Comparison of ENCODE assay signal across 8 cellular contexts in the genomic region with DNA sequence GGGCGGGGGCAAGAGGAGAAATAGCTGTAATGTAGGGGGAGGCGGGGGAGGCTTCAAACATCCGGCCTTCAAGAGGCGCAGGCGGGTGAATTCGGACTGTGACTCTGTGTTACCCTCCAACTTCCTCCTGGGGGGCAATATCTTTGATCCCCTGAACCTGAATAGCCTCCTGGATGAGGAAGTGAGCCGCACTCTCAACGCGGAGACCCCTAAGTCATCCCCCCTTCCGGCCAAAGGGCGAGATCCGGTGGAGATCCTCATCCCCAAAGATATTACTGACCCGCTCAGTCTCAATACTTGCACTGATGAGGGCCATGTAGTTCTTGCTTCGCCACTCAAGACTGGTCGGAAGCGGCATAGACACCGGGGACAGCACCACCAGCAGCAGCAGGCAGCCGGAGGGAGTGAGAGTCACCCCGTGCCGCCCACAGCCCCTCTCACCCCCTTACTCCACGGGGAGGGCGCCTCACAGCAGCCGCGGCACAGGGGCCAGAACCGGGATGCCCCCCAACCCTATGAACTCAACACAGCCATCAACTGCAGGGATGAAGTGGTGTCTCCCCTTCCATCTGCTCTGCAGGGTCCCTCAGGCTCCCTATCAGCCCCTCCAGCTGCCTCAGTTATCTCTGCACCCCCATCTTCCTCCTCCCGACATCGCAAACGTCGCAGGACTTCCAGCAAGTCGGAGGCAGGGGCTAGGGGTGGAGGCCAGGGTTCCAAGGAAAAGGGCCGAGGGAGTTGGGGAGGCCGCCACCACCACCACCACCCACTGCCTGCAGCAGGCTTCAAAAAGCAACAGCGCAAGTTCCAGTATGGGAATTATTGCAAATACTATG. TPM values are rescaled to one million over a fixed set of nuclear protein-coding genes. Genes with fewer than 3 reads are reported as not detected.
DNase-seq lines count a peak whose midpoint lies in the region; ATAC-seq, FAIRE-seq and TF ChIP-seq lines count a peak whose summit lies in the region.

No MANE protein-coding gene starts in this region.

- H3K4me1 Mint-ChIP-seq in stimulated activated effector memory CD8-positive, alpha-beta T cell treated with anti-CD3 and anti-CD28 coated beads, Interleukin-12 subunit alpha, Interleukin-12 subunit beta, amount 100 ng/mL, for 72 hours, result peaks cover 71% of the 10 kb centered on the region

- no peak for TF ChIP-seq RAD21 in K562 (CRISPR knock-in tag; conservative IDR thresholded peaks at IDR 0.05 in 1 of 2, IDR thresholded peaks at IDR 0.05 in 1 of 2)

- BruUV-seq in Panc1 (replicated peaks; lab: Mats Ljungman, UMichigan) (no TSS peak), K562 (replicated peaks; lab: Mats Ljungman, UMichigan) (no TSS peak)

- POLR2A ChIA-PET in Panc1 (lab: Charles Lee) (interaction anchor here (0.5 kb wide), 1 partner anchor 1293 kb away, joined by 3 read pairs; no protein-coding TSS in a partner anchor), K562 (lab: Yijun Ruan, JAX) (interaction anchor here (0.6 to 5.4 kb wide), 23 partner anchors 8 to 316 kb away, joined by 3 to 58 read pairs (median 4); a partner anchor contains a TSS)

- H3K79me2 ChIP-seq in K562 (ENCODE audit: control insufficient read depth, insufficient read depth, low read length), result peaks cover 62% of the 10 kb centered on the region

- peak overlapping the region; percentile 96 to 97 for H3K9ac ChIP-seq in K562 (ENCODE audit: insufficient read depth in 1 of 2, low read depth in 2 of 2, low read length in 2 of 2)

- ATAC-seq in Panc1, result no peak
- ATAC-seq in K562, result 0 out of 3 replicates have a peak, but pooled peaks have one; percentile 0
- ATAC-seq in stimulated activated effector memory CD8-positive, alpha-beta T cell treated with anti-CD3 and anti-CD28 coated beads, Interleukin-12 subunit alpha, Interleukin-12 subunit beta, amount 100 ng/mL, for 72 hours, result peak; percentile 1
- no peak for ATAC-seq in HG02938 (IDR thresholded peaks at IDR 0.05; ENCODE audit: unreplicated experiment)

- FAIRE-seq in K562 (lab: Jason Lieb, UNC), result no peak

- TF ChIP-seq EP300 in K562 (IDR thresholded peaks at IDR 0.05; ENCODE audit: low read length), result peak; percentile 24; the same call in 1 of the 2 replicates

- intact Hi-C loops in Panc1 (cut with micrococcal nuclease; ENCODE audit: unreplicated experiment), result no loop called here
- intact Hi-C loops in K562 (cut with micrococcal nuclease), result no loop called here

- peaks cover 15% of the 10 kb centered on the region for H3K9me1 ChIP-seq in K562 (ENCODE audit: control insufficient read depth, insufficient read depth, low read length)

- 6% methylated on average over 33 of the region's 33 CpGs for WGBS in K562 (ENCODE audit: insufficient coverage, low coverage, missing lambda C conversion rate)

- in situ Hi-C loops in Panc1 (cut with HindIII; ENCODE audit: low pct_unique_long_range_greater_than_20kb, low sequenced_read_pairs), result no loop called here
- in situ Hi-C loops in K562 (cut with MboI), result no loop called here

- TF ChIP-seq POLR2A in GM19193 (IDR thresholded peaks at IDR 0.05; ENCODE audit: extremely low read depth, insufficient read depth, insufficient read length) (peak; percentile 13), K562 (conservative IDR thresholded peaks at IDR 0.05) (no peak)

- no peaks in the 10 kb centered on the region for H3K9me3 Mint-ChIP-seq in stimulated activated effector memory CD8-positive, alpha-beta T cell treated with anti-CD3 and anti-CD28 coated beads, Interleukin-12 subunit alpha, Interleukin-12 subunit beta, amount 100 ng/mL, for 72 hours

- H3K4me1 ChIP-seq in Panc1 (ENCODE audit: control insufficient read depth, insufficient read depth, low read length) (peaks cover 44% of the 10 kb centered on the region), K562 (replicated peaks in 1 of 2; ENCODE audit: control insufficient read depth in 2 of 2, insufficient read depth in 2 of 2, low read length in 2 of 2) (peaks cover 41 to 61% of the 10 kb centered on the region in 2 experiments)

- H3K36me3 ChIP-seq in Panc1 (ENCODE audit: control insufficient read depth, insufficient read depth, low read length) (no peaks in the 10 kb centered on the region; the same call in 1 of the 2 replicates), K562 (ENCODE audit: control insufficient read depth, insufficient read depth, low read length) (peaks cover 51% of the 10 kb centered on the region)

- no peak for TF ChIP-seq CTCF in Panc1 (IDR thresholded peaks at IDR 0.05)
- TF ChIP-seq CTCF in K562 (IDR thresholded peaks at IDR 0.05 in 2 of 3, conservative IDR thresholded peaks at IDR 0.05 in 1 of 3; ENCODE audit: insufficient read depth in 2 of 3, low read depth in 1 of 3, low read length in 3 of 3), result no peak

- H3K27me3 ChIP-seq in Panc1 (ENCODE audit: control insufficient read depth, insufficient read depth, low read length), result no peaks in the 10 kb centered on the region
- no peaks in the 10 kb centered on the region for H3K27me3 ChIP-seq in K562 (ENCODE audit: control insufficient read depth in 2 of 2, insufficient read depth in 2 of 2, low read length in 2 of 2)

- H3K27ac ChIP-seq in Panc1 (ENCODE audit: low read length) (peak overlapping the region; percentile 98), K562 (ENCODE audit: extremely low read depth, low read depth, low read length) (peak overlapping the region; percentile 98)

- H3K4me2 ChIP-seq in K562 (ENCODE audit: insufficient read depth, low read length), result peak overlapping the region; percentile 97

- peak overlapping the region; percentile 74 for H2AFZ ChIP-seq in K562 (ENCODE audit: low read depth, low read length)

- CTCF ChIA-PET in Panc1 (lab: Charles Lee) (no interaction called here), K562 (lab: Yijun Ruan, JAX; ENCODE audit: low intra/inter-chr PET ratio) (no interaction called here)

- H4K20me1 ChIP-seq in K562 (replicated peaks; ENCODE audit: control insufficient read depth, insufficient read depth, low read length), result peaks cover 26% of the 10 kb centered on the region

- H3K27ac Mint-ChIP-seq in stimulated activated effector memory CD8-positive, alpha-beta T cell treated with anti-CD3 and anti-CD28 coated beads, Interleukin-12 subunit alpha, Interleukin-12 subunit beta, amount 100 ng/mL, for 72 hours, result peak overlapping the region; percentile 100

- peak overlapping the region; percentile 95 for H3K4me3 Mint-ChIP-seq in stimulated activated effector memory CD8-positive, alpha-beta T cell treated with anti-CD3 and anti-CD28 coated beads, Interleukin-12 subunit alpha, Interleukin-12 subunit beta, amount 100 ng/mL, for 72 hours

- DNase-seq in Panc1 (ENCODE audit: low read depth, low spot score) (no peak), K562 (ENCODE audit: extremely low read depth in 1 of 4, low spot score in 3 of 4) (peak in 3 of 4 experiments; percentile 41 to 59 (median 41)), kidney tubule cell (ENCODE audit: low spot score) (peak; percentile 20), T1000 (lab: John Stamatoyannopoulos, UW) (no peak), putamen (ENCODE audit: low spot score) (no peak)
- no peak for DNase-seq in stimulated activated effector memory CD8-positive, alpha-beta T cell treated with anti-CD3 and anti-CD28 coated beads, Interleukin-12 subunit alpha, Interleukin-12 subunit beta, amount 100 ng/mL, for 72 hours (ENCODE audit: low spot score in 2 of 2)

- peaks cover 79% of the 10 kb centered on the region for H3K36me3 Mint-ChIP-seq in stimulated activated effector memory CD8-positive, alpha-beta T cell treated with anti-CD3 and anti-CD28 coated beads, Interleukin-12 subunit alpha, Interleukin-12 subunit beta, amount 100 ng/mL, for 72 hours

- H3K4me3 ChIP-seq in Panc1 (ENCODE audit: low read depth in 2 of 2, low read length in 2 of 2), result peak overlapping the region; percentile 66 to 92
- H3K4me3 ChIP-seq in K562, result peak overlapping the region; percentile 82

- no peaks in the 10 kb centered on the region for H3K9me3 ChIP-seq in Panc1 (ENCODE audit: control insufficient read depth, insufficient read depth, low read depth, low read length)
- H3K9me3 ChIP-seq in K562 (replicated peaks; ENCODE audit: control insufficient read depth, insufficient read depth, low read depth, low read length), result peaks cover 4% of the 10 kb centered on the region; the same call in 1 of the 2 replicates

RNA-seq across cellular contexts. Expression of a gene that starts 1.0 kb away (rescaled TPM):
- total RNA-seq in Panc1 (2021; ENCODE audit: unreplicated experiment) (72.1 TPM), K562 (2014; rRNA removed) (50.6 and 65.4 TPM in 2 replicates), K562 (2014; rRNA removed; fragmentation: Illumina TruSeq; extraction: Trizol) (24.9 and 29.5 TPM in 2 replicates), K562 (2015; rRNA removed; fragmentation: Illumina TruSeq; extraction: Trizol) (60.3 and 60.4 TPM in 2 replicates), K562 (2021) (72.8 and 76.3 TPM in 2 replicates)
- polyA plus RNA-seq in Panc1 (2012; ENCODE audit: insufficient read length), result 77.1 TPM
- 33.3 and 101 TPM in 2 replicates for total RNA-seq in K562 (2011; cell fraction: chromatin; rRNA removed; ENCODE audit: low replicate concordance)
- total RNA-seq in K562 (2011; cell fraction: nucleolus; rRNA removed), result 57.9 and 76.5 TPM in 2 replicates
- 40.2 and 43.9 TPM in 2 replicates for total RNA-seq in K562 (2011; cell fraction: nucleoplasm; rRNA removed)
- polyA plus RNA-seq in K562 (2011; rRNA removed) (16.1 and 16.7 TPM in 2 replicates), K562 (2014; fragmentation: Illumina TruSeq; extraction: Trizol) (66.5 and 77.3 TPM in 2 replicates), K562 (2014; fragmentation: Nextera tagmentation; extraction: Ambion mirVana) (10 to 100 TPM; 10.9 to 13.7 TPM), K562 (2014; rRNA removed) (42.7 and 44.1 TPM in 2 replicates)
- 13.0 and 28.0 TPM in 2 replicates for polyA plus RNA-seq in K562 (2011; cell fraction: cytosol; rRNA removed)
- 23.6 and 47.0 TPM in 2 replicates for polyA plus RNA-seq in K562 (2011; cell fraction: nucleus; rRNA removed)
- 54.7 and 58.7 TPM in 2 replicates for polyA plus RNA-seq in K562 (2012)
- polyA minus RNA-seq in K562 (2011; rRNA and poly(A)+ RNA removed), result 20.0 and 29.4 TPM in 2 replicates
- polyA minus RNA-seq in K562 (2011; cell fraction: cytosol; rRNA and poly(A)+ RNA removed), result 18.7 and 24.0 TPM in 2 replicates
- 27.9 and 29.5 TPM in 2 replicates for polyA minus RNA-seq in K562 (2011; cell fraction: nucleus; rRNA and poly(A)+ RNA removed)

RNA-seq across cellular contexts. Expression of a gene that starts 2.2 kb away (rescaled TPM):
- total RNA-seq in Panc1 (2021; ENCODE audit: unreplicated experiment) (6.5 TPM), K562 (2014; rRNA removed) (1.3 and 1.7 TPM in 2 replicates), K562 (2014; rRNA removed; fragmentation: Illumina TruSeq; extraction: Trizol) (0.84 and 1.8 TPM in 2 replicates), K562 (2015; rRNA removed; fragmentation: Illumina TruSeq; extraction: Trizol) (1.2 and 1.7 TPM in 2 replicates), K562 (2021) (0.86 and 0.94 TPM in 2 replicates)
- polyA plus RNA-seq in Panc1 (2012; ENCODE audit: insufficient read length), result 4.2 TPM
- total RNA-seq in K562 (2011; cell fraction: chromatin; rRNA removed; ENCODE audit: low replicate concordance), result 2.4 and 3.7 TPM in 2 replicates
- total RNA-seq in K562 (2011; cell fraction: nucleolus; rRNA removed), result 2.0 and 2.6 TPM in 2 replicates
- total RNA-seq in K562 (2011; cell fraction: nucleoplasm; rRNA removed), result 1.8 and 3.5 TPM in 2 replicates
- polyA plus RNA-seq in K562 (2011; rRNA removed) (1.5 and 1.7 TPM in 2 replicates), K562 (2014; fragmentation: Illumina TruSeq; extraction: Trizol) (0.79 and 1.4 TPM in 2 replicates), K562 (2014; fragmentation: Nextera tagmentation; extraction: Ambion mirVana) (under 1 TPM; 0.18 to 0.41 TPM), K562 (2014; rRNA removed) (0.61 and 1.6 TPM in 2 replicates)
- 0.67 and 0.81 TPM in 2 replicates for polyA plus RNA-seq in K562 (2011; cell fraction: cytosol; rRNA removed)
- polyA plus RNA-seq in K562 (2011; cell fraction: nucleus; rRNA removed), result 3.7 and 4.2 TPM in 2 replicates
- polyA plus RNA-seq in K562 (2012), result 2.2 and 3.0 TPM in 2 replicates
- polyA minus RNA-seq in K562 (2011; rRNA and poly(A)+ RNA removed), result 0.84 and 0.91 TPM in 2 replicates
- polyA minus RNA-seq in K562 (2011; cell fraction: cytosol; rRNA and poly(A)+ RNA removed), result 0.86 and 1.5 TPM in 2 replicates
- 1.2 and 1.6 TPM in 2 replicates for polyA minus RNA-seq in K562 (2011; cell fraction: nucleus; rRNA and poly(A)+ RNA removed)

RNA-seq across cellular contexts. Expression of a gene that starts 5.6 kb away (rescaled TPM):
- 74.4 TPM for total RNA-seq in Panc1 (2021; ENCODE audit: unreplicated experiment)
- 63.9 TPM for polyA plus RNA-seq in Panc1 (2012; ENCODE audit: insufficient read length)
- total RNA-seq in K562 (2011; cell fraction: chromatin; rRNA removed; ENCODE audit: low replicate concordance), result 18.9 and 64.5 TPM in 2 replicates
- 109 and 128 TPM in 2 replicates for total RNA-seq in K562 (2011; cell fraction: nucleolus; rRNA removed)
- total RNA-seq in K562 (2011; cell fraction: nucleoplasm; rRNA removed), result 45.6 and 53.0 TPM in 2 replicates
- total RNA-seq in K562 (2014; rRNA removed), result 127 and 152 TPM in 2 replicates
- total RNA-seq in K562 (2014; rRNA removed; fragmentation: Illumina TruSeq; extraction: Trizol), result 18.9 and 25.9 TPM in 2 replicates
- 44.9 and 47.9 TPM in 2 replicates for total RNA-seq in K562 (2015; rRNA removed; fragmentation: Illumina TruSeq; extraction: Trizol)
- 124 and 135 TPM in 2 replicates for total RNA-seq in K562 (2021)
- 28.2 and 31.7 TPM in 2 replicates for polyA plus RNA-seq in K562 (2011; rRNA removed)
- 38.6 and 141 TPM in 2 replicates for polyA plus RNA-seq in K562 (2011; cell fraction: cytosol; rRNA removed)
- polyA plus RNA-seq in K562 (2011; cell fraction: nucleus; rRNA removed), result 136 and 297 TPM in 2 replicates
- 70.7 and 78.6 TPM in 2 replicates for polyA plus RNA-seq in K562 (2012)
- 19.4 and 33.7 TPM in 2 replicates for polyA plus RNA-seq in K562 (2014; fragmentation: Illumina TruSeq; extraction: Trizol)
- polyA plus RNA-seq in K562 (2014; fragmentation: Nextera tagmentation; extraction: Ambion mirVana), result 1 to 10 TPM; 2.9 to 5.9 TPM
- polyA plus RNA-seq in K562 (2014; rRNA removed), result 153 and 185 TPM in 2 replicates
- polyA minus RNA-seq in K562 (2011; rRNA and poly(A)+ RNA removed), result 2.2 and 5.8 TPM in 2 replicates
- 13.8 and 18.6 TPM in 2 replicates for polyA minus RNA-seq in K562 (2011; cell fraction: cytosol; rRNA and poly(A)+ RNA removed)
- polyA minus RNA-seq in K562 (2011; cell fraction: nucleus; rRNA and poly(A)+ RNA removed), result 16.7 and 26.0 TPM in 2 replicates

RNA-seq across cellular contexts. Expression of a gene that starts 33.4 kb away (rescaled TPM):
- total RNA-seq in Panc1 (2021; ENCODE audit: unreplicated experiment) (1.5 TPM), K562 (2014; rRNA removed) (0.14 and 0.29 TPM in 2 replicates), K562 (2014; rRNA removed; fragmentation: Illumina TruSeq; extraction: Trizol) (not detected in 2 replicates), K562 (2015; rRNA removed; fragmentation: Illumina TruSeq; extraction: Trizol) (0.29 and 0.41 TPM in 2 replicates), K562 (2021) (0.55 and 1.2 TPM in 2 replicates)
- polyA plus RNA-seq in Panc1 (2012; ENCODE audit: insufficient read length), result 2.5 TPM
- total RNA-seq in K562 (2011; cell fraction: chromatin; rRNA removed; ENCODE audit: low replicate concordance), result 3.4 and 9.9 TPM in 2 replicates
- total RNA-seq in K562 (2011; cell fraction: nucleolus; rRNA removed), result 1.8 and 4.7 TPM in 2 replicates
- total RNA-seq in K562 (2011; cell fraction: nucleoplasm; rRNA removed), result 2.4 and 3.8 TPM in 2 replicates
- polyA plus RNA-seq in K562 (2011; rRNA removed) (0.18 and 0.20 TPM in 2 replicates), K562 (2014; fragmentation: Illumina TruSeq; extraction: Trizol) (0.13 and 0.24 TPM in 2 replicates), K562 (2014; fragmentation: Nextera tagmentation; extraction: Ambion mirVana) (under 1 TPM; 0.07 to 0.11 TPM), K562 (2014; rRNA removed) (0.12 and 0.15 TPM in 2 replicates)
- polyA plus RNA-seq in K562 (2011; cell fraction: cytosol; rRNA removed), result 0.40 and 0.56 TPM in 2 replicates
- 1.0 and 2.9 TPM in 2 replicates for polyA plus RNA-seq in K562 (2011; cell fraction: nucleus; rRNA removed)
- 0.47 and 2.1 TPM in 2 replicates for polyA plus RNA-seq in K562 (2012)
- polyA minus RNA-seq in K562 (2011; rRNA and poly(A)+ RNA removed), result not detected in 2 replicates
- not detected in 2 replicates for polyA minus RNA-seq in K562 (2011; cell fraction: cytosol; rRNA and poly(A)+ RNA removed)
- polyA minus RNA-seq in K562 (2011; cell fraction: nucleus; rRNA and poly(A)+ RNA removed), result not detected in 2 replicates

RNA-seq across cellular contexts. Expression of a gene that starts 48.3 kb away (rescaled TPM):
- total RNA-seq in Panc1 (2021; ENCODE audit: unreplicated experiment) (82.6 TPM), K562 (2014; rRNA removed) (77.6 and 102 TPM in 2 replicates), K562 (2014; rRNA removed; fragmentation: Illumina TruSeq; extraction: Trizol) (10.1 and 13.1 TPM in 2 replicates), K562 (2015; rRNA removed; fragmentation: Illumina TruSeq; extraction: Trizol) (31.3 and 33.9 TPM in 2 replicates), K562 (2021) (102 and 107 TPM in 2 replicates)
- polyA plus RNA-seq in Panc1 (2012; ENCODE audit: insufficient read length), result 73.5 TPM
- total RNA-seq in K562 (2011; cell fraction: chromatin; rRNA removed; ENCODE audit: low replicate concordance), result 30.5 and 88.7 TPM in 2 replicates
- 56.8 and 60.5 TPM in 2 replicates for total RNA-seq in K562 (2011; cell fraction: nucleolus; rRNA removed)
- 38.6 and 57.1 TPM in 2 replicates for total RNA-seq in K562 (2011; cell fraction: nucleoplasm; rRNA removed)
- polyA plus RNA-seq in K562 (2011; rRNA removed) (14.2 and 18.8 TPM in 2 replicates), K562 (2014; fragmentation: Illumina TruSeq; extraction: Trizol) (28.7 and 51.7 TPM in 2 replicates), K562 (2014; fragmentation: Nextera tagmentation; extraction: Ambion mirVana) (under 1 TPM; 0.37 to 0.92 TPM), K562 (2014; rRNA removed) (57.9 and 61.0 TPM in 2 replicates)
- polyA plus RNA-seq in K562 (2011; cell fraction: cytosol; rRNA removed), result 13.0 and 47.0 TPM in 2 replicates
- 22.1 and 53.6 TPM in 2 replicates for polyA plus RNA-seq in K562 (2011; cell fraction: nucleus; rRNA removed)
- polyA plus RNA-seq in K562 (2012), result 64.9 and 107 TPM in 2 replicates
- polyA minus RNA-seq in K562 (2011; rRNA and poly(A)+ RNA removed), result 5.5 and 9.6 TPM in 2 replicates
- polyA minus RNA-seq in K562 (2011; cell fraction: cytosol; rRNA and poly(A)+ RNA removed), result 24.5 and 26.5 TPM in 2 replicates
- polyA minus RNA-seq in K562 (2011; cell fraction: nucleus; rRNA and poly(A)+ RNA removed), result 10.0 and 13.5 TPM in 2 replicates

Comparison
In these comparisons a context has a peak if more than half of its experiments do, and no peak if none do; other contexts are left out.
1. ATAC-seq: peak in K562 (single experiment) and stimulated activated effector memory CD8-positive, alpha-beta T cell treated with anti-CD3 and anti-CD28 coated beads, Interleukin-12 subunit alpha, Interleukin-12 subunit beta, amount 100 ng/mL, for 72 hours (single experiment); none in Panc1 (single experiment) and HG02938 (single experiment).
2. DNase-seq: peak in K562 (3 of 4) and kidney tubule cell (single experiment); none in Panc1 (single experiment), stimulated activated effector memory CD8-positive, alpha-beta T cell treated with anti-CD3 and anti-CD28 coated beads, Interleukin-12 subunit alpha, Interleukin-12 subunit beta, amount 100 ng/mL, for 72 hours (0 of 2), T1000 (single experiment) and putamen (single experiment).